ENCODE assay signal across 8 cellular contexts in the genomic region with DNA sequence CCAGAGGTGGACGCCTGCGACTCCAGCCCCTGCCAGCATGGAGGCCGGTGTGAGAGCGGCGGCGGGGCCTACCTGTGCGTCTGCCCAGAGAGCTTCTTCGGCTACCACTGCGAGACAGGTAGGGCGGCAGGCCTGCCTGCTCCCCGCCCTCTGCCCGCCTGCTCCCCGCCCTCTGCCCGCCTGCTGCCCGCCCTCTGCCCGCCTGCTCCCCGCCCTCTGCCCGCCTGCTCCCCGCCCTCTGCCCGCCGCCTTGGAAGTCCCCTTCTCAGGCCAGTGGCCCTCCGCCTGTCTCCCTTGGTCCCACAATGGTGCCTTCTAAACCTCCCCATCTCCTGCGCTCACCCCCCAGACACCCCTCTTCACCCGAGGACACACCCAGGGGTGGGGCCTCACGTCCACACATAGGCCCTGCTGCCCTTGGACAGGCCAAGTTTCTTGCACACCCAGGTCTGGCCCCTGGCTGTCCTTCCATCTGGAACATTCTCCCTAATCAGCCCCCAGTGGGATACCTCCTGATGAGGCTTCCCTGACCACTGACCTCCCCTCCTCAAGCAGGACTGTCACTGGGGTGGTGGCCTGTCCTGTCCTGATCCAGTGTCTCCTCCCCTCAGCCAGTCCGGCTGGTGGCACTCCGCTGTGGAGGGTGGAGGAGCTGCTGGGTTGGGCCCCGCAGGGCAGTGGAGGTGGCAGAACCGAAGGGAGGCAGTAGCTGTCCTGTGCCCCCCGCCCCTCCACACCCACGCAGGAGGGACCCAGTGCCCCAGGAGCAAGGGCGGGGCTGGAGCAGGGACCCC. TPM values are rescaled to one million over a fixed set of nuclear protein-coding genes. Genes with fewer than 3 reads are reported as not detected.
DNase-seq lines count a peak whose midpoint lies in the region; ATAC-seq and TF ChIP-seq lines count a peak whose summit lies in the region.

No MANE protein-coding gene starts in this region.

- WGBS in esophagus, 2 donors, result 24 to 29% methylated on average over 31 to 32 of the region's 32 CpGs

- H3K27ac Mint-ChIP-seq in glutamatergic neuron (ENCODE audit: unreplicated experiment), result no peak overlapping the region

- no peak for ATAC-seq in HG03039 (IDR thresholded peaks at IDR 0.05; ENCODE audit: unreplicated experiment)

- H3K4me3 Mint-ChIP-seq in glutamatergic neuron (ENCODE audit: unreplicated experiment), result no peak overlapping the region

- peak overlapping the region; percentile 56 to 75 for H3K27ac ChIP-seq in esophagus (ENCODE audit: low read depth in 2 of 2, low read length in 1 of 2)
- H3K27ac ChIP-seq in skin epidermis, result peak overlapping the region in 9 of 21 experiments; percentile 4 to 64 (median 45)

- H3K4me1 Mint-ChIP-seq in glutamatergic neuron (ENCODE audit: low read depth, unreplicated experiment), result peaks cover 2% of the 10 kb centered on the region

- H3K9me3 ChIP-seq in esophagus (ENCODE audit: control insufficient read depth in 2 of 2, insufficient read depth in 1 of 2, low read depth in 1 of 2, low read length in 1 of 2), result no peaks in the 10 kb centered on the region

- peak; percentile 11 for DNase-seq in HT-29 (ENCODE audit: low spot score)
- peak; percentile 51 for DNase-seq in activated CD4-positive, alpha-beta T cell treated with anti-CD3 and anti-CD28 coated beads for 48 hours
- no peak for DNase-seq in glutamatergic neuron
- no peak for DNase-seq in epidermal melanocyte (ENCODE audit: insufficient read length, low spot score)
- DNase-seq in NCI-H524 treated with DMSO at 0.1 percent for 48 hours (lab: John Stamatoyannopoulos, UW), result no peak

- peaks cover 2% of the 10 kb centered on the region for H3K9me3 Mint-ChIP-seq in glutamatergic neuron (ENCODE audit: unreplicated experiment)

- no peaks in the 10 kb centered on the region for H3K27me3 ChIP-seq in esophagus (ENCODE audit: control insufficient read depth in 1 of 2, insufficient read depth in 2 of 2, low read length in 2 of 2)

- peak overlapping the region; percentile 48 to 60 for H3K4me3 ChIP-seq in esophagus (ENCODE audit: low read depth in 1 of 2, low read length in 2 of 2)
- peak overlapping the region; percentile 5 to 41 (median 17) for H3K4me3 ChIP-seq in skin epidermis

- no peak for TF ChIP-seq CTCF in glutamatergic neuron (IDR thresholded peaks at IDR 0.05; ENCODE audit: partially characterized antibody, unreplicated experiment)

- H3K4me1 ChIP-seq in esophagus (ENCODE audit: control insufficient read depth in 2 of 2, insufficient read depth in 2 of 2, low read length in 1 of 2), result peaks cover 2 to 14% of the 10 kb centered on the region in 2 donors

- peaks cover 0 to 6% of the 10 kb centered on the region in 2 donors for H3K36me3 ChIP-seq in esophagus (ENCODE audit: control insufficient read depth in 2 of 2, insufficient read depth in 2 of 2, low read length in 1 of 2)

- no peaks in the 10 kb centered on the region for H3K36me3 Mint-ChIP-seq in glutamatergic neuron (ENCODE audit: unreplicated experiment)

- peaks cover 6% of the 10 kb centered on the region for H3K27me3 Mint-ChIP-seq in glutamatergic neuron (ENCODE audit: unreplicated experiment)

RNA-seq across cellular contexts. Expression of a gene that starts 37.9 kb away (rescaled TPM):
- total RNA-seq in HT-29 (2014; rRNA removed; shearing (Covaris generic)), result 29.0 and 29.8 TPM in 2 replicates
- polyA plus RNA-seq in esophagus, result 10 to 100 TPM; 21.5 to 32.7 TPM
- total RNA-seq in glutamatergic neuron (ENCODE audit: unreplicated experiment), result 63.5 TPM

Comparison
In these comparisons a context has a peak if more than half of its experiments do, and no peak if none do; other contexts are left out.
1. DNase-seq: peak in HT-29 (single experiment) and activated CD4-positive, alpha-beta T cell treated with anti-CD3 and anti-CD28 coated beads for 48 hours (single experiment); none in glutamatergic neuron (single experiment), epidermal melanocyte (single experiment) and NCI-H524 treated with DMSO at 0.1 percent for 48 hours (single experiment).